Comparison of ENCODE assay signal across 19 cellular contexts in genomic region chr10:54282012-54282411, GRCh38.
A peak's percentile ranks its signal among the peaks of the same experiment; 100 is the strongest.
DNase-seq lines count a peak whose midpoint lies in the region; ATAC-seq and TF ChIP-seq lines count a peak whose summit lies in the region.
"Had no signal": no experiment of that assay in that cellular context is flagged by ENCODE, and none has a peak within 500 bp of the region (broad histone marks: within the 10 kb centered on the region; RNA-seq: fewer than 3 reads in every experiment).

No MANE protein-coding gene starts in this region.

- ATAC-seq in WTC11 (peak; percentile 66), HG03442 (IDR thresholded peaks at IDR 0.05; ENCODE audit: unreplicated experiment) (no peak), GM18520 (IDR thresholded peaks at IDR 0.05; ENCODE audit: unreplicated experiment) (no peak)
- ATAC-seq in stimulated activated naive B cell treated with anti-CD40 and anti-IgM and Interleukin-4, amounts not matched to agents 10 μg/mL and 1 μg/mL and 100 μg/mL, for 72 hours (replicated peaks) = no peak
- ATAC-seq: CD8-positive, alpha-beta T cell; GM12878; K562 had no signal

- no peak overlapping the region for H3K4me3 Mint-ChIP-seq in WTC11
- no peak overlapping the region for H3K4me3 Mint-ChIP-seq in stimulated activated naive B cell treated with anti-CD40 and anti-IgM and Interleukin-4, amounts not matched to agents 10 μg/mL and 1 μg/mL and 100 μg/mL, for 72 hours
- H3K4me3 Mint-ChIP-seq: B cell; CD8-positive, alpha-beta T cell had no signal

- no peak for TF ChIP-seq CTCF in WTC11 (IDR thresholded peaks at IDR 0.05)

- H3K27ac Mint-ChIP-seq in WTC11 = peak overlapping the region; percentile 38; the same call in 1 of the 2 replicates
- H3K27ac Mint-ChIP-seq in stimulated activated naive B cell treated with anti-CD40 and anti-IgM and Interleukin-4, amounts not matched to agents 10 μg/mL and 1 μg/mL and 100 μg/mL, for 72 hours = no peak overlapping the region
- H3K27ac Mint-ChIP-seq: B cell; CD8-positive, alpha-beta T cell had no signal

- peak; percentile 3 for DNase-seq in NCI-H748 (lab: John Stamatoyannopoulos, UW; ENCODE audit: unreplicated experiment)
- no peak for DNase-seq in NCI-H748 treated with DMSO at 0.1 percent for 48 hours (lab: John Stamatoyannopoulos, UW)
- no peak for DNase-seq in WTC11 (ENCODE audit: low spot score)
- DNase-seq in iPS-NIHi7 (ENCODE audit: extremely low spot score) = peak; percentile 9
- no peak for DNase-seq in stimulated activated naive B cell treated with anti-CD40 and anti-IgM and Interleukin-4, amounts not matched to agents 10 μg/mL and 1 μg/mL and 100 μg/mL, for 72 hours
- no peak for DNase-seq in globus pallidus (ENCODE audit: low spot score)
- DNase-seq: 8988T; CD8-positive, alpha-beta T cell; DMS 273 treated with DMSO at 0.1 percent for 48 hours; DMS53; DND-41; EL; GM23248; IMR-90 had no signal

- H3K9me3 Mint-ChIP-seq in WTC11 = no peaks in the 10 kb centered on the region
- H3K9me3 Mint-ChIP-seq in stimulated activated naive B cell treated with anti-CD40 and anti-IgM and Interleukin-4, amounts not matched to agents 10 μg/mL and 1 μg/mL and 100 μg/mL, for 72 hours = peaks cover 0 to 2% of the 10 kb centered on the region in 2 donors

- POLR2A ChIA-PET in WTC11 (lab: Charles Lee) = no interaction called here

- peaks cover 8% of the 10 kb centered on the region for H3K4me1 Mint-ChIP-seq in WTC11
- H3K4me1 Mint-ChIP-seq in stimulated activated naive B cell treated with anti-CD40 and anti-IgM and Interleukin-4, amounts not matched to agents 10 μg/mL and 1 μg/mL and 100 μg/mL, for 72 hours = no peaks in the 10 kb centered on the region
- H3K4me1 Mint-ChIP-seq: B cell had no signal

- no peaks in the 10 kb centered on the region for H3K27me3 Mint-ChIP-seq in WTC11 (ENCODE audit: low read depth)
- no peaks in the 10 kb centered on the region for H3K27me3 Mint-ChIP-seq in stimulated activated naive B cell treated with anti-CD40 and anti-IgM and Interleukin-4, amounts not matched to agents 10 μg/mL and 1 μg/mL and 100 μg/mL, for 72 hours
- H3K27me3 Mint-ChIP-seq: B cell had no signal

- CTCF ChIA-PET in WTC11 (lab: Charles Lee) = no interaction called here

- no peaks in the 10 kb centered on the region for H3K36me3 Mint-ChIP-seq in WTC11
- H3K36me3 Mint-ChIP-seq in stimulated activated naive B cell treated with anti-CD40 and anti-IgM and Interleukin-4, amounts not matched to agents 10 μg/mL and 1 μg/mL and 100 μg/mL, for 72 hours = no peaks in the 10 kb centered on the region
- H3K36me3 Mint-ChIP-seq: CD8-positive, alpha-beta T cell had no signal

TF ChIP-seq in WTC11, 78 proteins besides CTCF, POLR2A, EP300 and RAD21:
- no peak for TF ChIP-seq CREB1 (CRISPR knock-in tag; IDR thresholded peaks at IDR 0.05)

Comparison
In these comparisons a context has a peak if more than half of its experiments do, and no peak if none do; other contexts are left out.
1. DNase-seq: peak in NCI-H748 (single experiment) and iPS-NIHi7 (single experiment); none in NCI-H748 treated with DMSO at 0.1 percent for 48 hours (single experiment), WTC11 (single experiment), stimulated activated naive B cell treated with anti-CD40 and anti-IgM and Interleukin-4, amounts not matched to agents 10 μg/mL and 1 μg/mL and 100 μg/mL, for 72 hours (single experiment) and globus pallidus (single experiment).